ENCODE assay signal across 8 cellular contexts in genomic region chr14:31937730-31938346, GRCh38.
A peak's percentile ranks its signal among the peaks of the same experiment; 100 is the strongest.
DNase-seq lines count a peak whose midpoint lies in the region; ATAC-seq and TF ChIP-seq lines count a peak whose summit lies in the region.

No MANE protein-coding gene starts in this region.

- TF ChIP-seq CTCF in epithelial cell of esophagus (IDR thresholded peaks at IDR 0.05; ENCODE audit: insufficient read depth, low read depth, low read length, missing control alignments) (no peak), WTC11 (IDR thresholded peaks at IDR 0.05) (no peak)

- no peaks in the 10 kb centered on the region for H3K27me3 Mint-ChIP-seq in activated CD4-positive, alpha-beta T cell treated with anti-CD3 and anti-CD28 coated beads, Interleukin-2, amount 10 ng/mL, durations not matched to agents 7 days and 5 days
- H3K27me3 Mint-ChIP-seq in WTC11 (ENCODE audit: low read depth): peaks cover 14% of the 10 kb centered on the region

- peak; percentile 83 for DNase-seq in Caki2 (ENCODE audit: low read depth)
- peak; percentile 68 for DNase-seq in HS-27A (ENCODE audit: low read depth)
- DNase-seq in activated CD4-positive, alpha-beta T cell treated with anti-CD3 and anti-CD28 coated beads, Interleukin-2, amount 10 ng/mL, durations not matched to agents 7 days and 5 days: peak; percentile 60
- DNase-seq in epithelial cell of esophagus (ENCODE audit: low read depth): peak; percentile 96
- peak; percentile 30 for DNase-seq in pulmonary artery endothelial cell (ENCODE audit: low read depth, low spot score)
- DNase-seq in NCI-H1048 (lab: John Stamatoyannopoulos, UW): no peak
- no peak for DNase-seq in WTC11 (ENCODE audit: low spot score)

- H3K36me3 Mint-ChIP-seq in activated CD4-positive, alpha-beta T cell treated with anti-CD3 and anti-CD28 coated beads, Interleukin-2, amount 10 ng/mL, durations not matched to agents 7 days and 5 days (ENCODE audit: low read depth): no peaks in the 10 kb centered on the region
- no peaks in the 10 kb centered on the region for H3K36me3 Mint-ChIP-seq in WTC11

- ATAC-seq in GM21447 (IDR thresholded peaks at IDR 0.05; ENCODE audit: unreplicated experiment): peak; percentile 98
- no peak for ATAC-seq in WTC11

- in situ Hi-C loops in Caki2 (cut with HindIII; ENCODE audit: low pct_unique_long_range_greater_than_20kb, low sequenced_read_pairs): no loop called here

- POLR2A ChIA-PET in activated CD4-positive, alpha-beta T cell treated with anti-CD3 and anti-CD28 coated beads, Interleukin-2, amount 10 ng/mL, durations not matched to agents 7 days and 5 days (lab: Charles Lee): no interaction called here
- POLR2A ChIA-PET in WTC11 (lab: Charles Lee): no interaction called here

- H3K9me3 Mint-ChIP-seq in activated CD4-positive, alpha-beta T cell treated with anti-CD3 and anti-CD28 coated beads, Interleukin-2, amount 10 ng/mL, durations not matched to agents 7 days and 5 days: no peaks in the 10 kb centered on the region
- H3K9me3 Mint-ChIP-seq in WTC11: no peaks in the 10 kb centered on the region

- no peak overlapping the region for H3K4me3 Mint-ChIP-seq in activated CD4-positive, alpha-beta T cell treated with anti-CD3 and anti-CD28 coated beads, Interleukin-2, amount 10 ng/mL, durations not matched to agents 7 days and 5 days
- H3K4me3 Mint-ChIP-seq in WTC11: no peak overlapping the region

- no peak overlapping the region for H3K4me3 ChIP-seq in epithelial cell of esophagus (ENCODE audit: low read length)

- peak overlapping the region; percentile 77 for H3K27ac Mint-ChIP-seq in activated CD4-positive, alpha-beta T cell treated with anti-CD3 and anti-CD28 coated beads, Interleukin-2, amount 10 ng/mL, durations not matched to agents 7 days and 5 days
- no peak overlapping the region; the same call in 1 of the 2 replicates for H3K27ac Mint-ChIP-seq in WTC11

- CTCF ChIA-PET in activated CD4-positive, alpha-beta T cell treated with anti-CD3 and anti-CD28 coated beads, Interleukin-2, amount 10 ng/mL, durations not matched to agents 7 days and 5 days (lab: Charles Lee): interaction anchor here (0.7 to 1.0 kb wide), 2 partner anchors 12 kb away, joined by 3 to 5 read pairs; no protein-coding TSS in a partner anchor
- CTCF ChIA-PET in WTC11 (lab: Charles Lee): no interaction called here

- H3K4me1 Mint-ChIP-seq in activated CD4-positive, alpha-beta T cell treated with anti-CD3 and anti-CD28 coated beads, Interleukin-2, amount 10 ng/mL, durations not matched to agents 7 days and 5 days: peaks cover 15% of the 10 kb centered on the region
- peaks cover 41% of the 10 kb centered on the region for H3K4me1 Mint-ChIP-seq in WTC11

TF ChIP-seq in WTC11, 78 proteins besides CTCF, POLR2A, EP300 and RAD21:
- TF ChIP-seq GABPB1 (CRISPR knock-in tag; IDR thresholded peaks at IDR 0.05): no peak
- TF ChIP-seq NR1H2 (CRISPR knock-in tag; IDR thresholded peaks at IDR 0.05): no peak
- TF ChIP-seq ELF4 (CRISPR knock-in tag; IDR thresholded peaks at IDR 0.05; ENCODE audit: low read depth): no peak
- TF ChIP-seq GTF2I (CRISPR knock-in tag; conservative IDR thresholded peaks at IDR 0.05): no peak
- TF ChIP-seq IRF2 (CRISPR knock-in tag; IDR thresholded peaks at IDR 0.05; ENCODE audit: borderline replicate concordance, low read depth): no peak
- TF ChIP-seq ATF1 (CRISPR knock-in tag; IDR thresholded peaks at IDR 0.05): no peak

Comparison
In these comparisons a context has a peak if more than half of its experiments do, and no peak if none do; other contexts are left out.
1. DNase-seq: peak in Caki2 (single experiment), HS-27A (single experiment), activated CD4-positive, alpha-beta T cell treated with anti-CD3 and anti-CD28 coated beads, Interleukin-2, amount 10 ng/mL, durations not matched to agents 7 days and 5 days (single experiment), epithelial cell of esophagus (single experiment) and pulmonary artery endothelial cell (single experiment); none in NCI-H1048 (single experiment) and WTC11 (single experiment).